In the genomic region with DNA sequence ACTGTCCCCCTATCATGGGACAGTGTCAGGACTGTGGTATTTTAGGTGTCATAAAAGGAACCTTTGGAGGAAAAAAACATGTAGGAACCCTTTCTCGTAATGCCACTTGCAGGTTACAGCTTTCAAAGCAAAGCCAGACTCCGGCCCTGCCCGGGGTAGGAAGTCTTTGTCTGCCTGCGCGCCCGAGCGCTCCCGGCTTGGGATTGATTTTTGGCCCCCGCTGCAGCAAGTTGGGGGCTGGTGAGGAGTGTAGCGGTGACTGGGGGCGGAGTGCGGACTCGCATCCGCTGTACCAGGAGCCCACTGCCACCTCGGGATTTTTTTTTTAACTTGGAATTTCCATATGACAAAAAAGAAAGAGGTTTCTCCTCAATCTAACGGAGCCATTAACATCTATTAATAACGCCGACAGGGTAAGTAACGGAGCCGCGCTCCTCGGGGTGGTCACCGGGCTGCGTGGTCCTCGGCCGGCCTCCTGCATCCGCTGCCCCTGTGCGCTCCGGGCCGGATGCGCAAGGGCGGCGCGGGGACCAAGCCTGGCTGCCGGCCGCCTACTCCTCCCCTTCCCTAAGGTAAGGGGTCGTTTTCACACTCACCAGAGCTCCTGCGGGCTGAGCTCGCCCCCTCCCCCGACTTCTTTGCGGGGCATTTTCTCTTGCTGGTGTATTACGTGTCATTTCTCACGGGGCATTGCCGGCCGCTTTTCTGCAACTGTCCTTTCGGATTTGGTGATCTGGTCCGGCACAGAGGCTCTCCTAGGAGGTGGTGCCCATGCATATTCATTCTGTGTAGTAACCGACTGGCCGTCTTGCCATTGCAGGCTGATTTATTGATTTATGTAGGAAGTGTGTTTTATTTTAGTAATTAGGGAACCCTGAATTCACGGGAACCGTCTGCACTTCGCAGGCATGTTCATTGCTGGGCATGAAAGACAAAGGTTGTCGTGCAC, we compare ENCODE assay signal across 10 cellular contexts.
DNase-seq lines count a peak whose midpoint lies in the region; ATAC-seq and TF ChIP-seq lines count a peak whose summit lies in the region.
"Had no signal": no experiment of that assay in that cellular context is flagged by ENCODE, and none has a peak within 500 bp of the region (broad histone marks: within the 10 kb centered on the region; RNA-seq: fewer than 3 reads in every experiment).

No MANE protein-coding gene starts in this region.

- H3K9me3 Mint-ChIP-seq in endodermal cell (no peaks in the 10 kb centered on the region), nephron (no peaks in the 10 kb centered on the region), CD14-positive monocyte (peaks cover 0 to 6% (median 2%) of the 10 kb centered on the region in 7 donors)

- no peaks in the 10 kb centered on the region for H3K79me2 ChIP-seq in OCI-LY7 (ENCODE audit: insufficient read depth, low read depth, low read length)

- no TSS peak for BruUV-seq in OCI-LY7 (replicated peaks; lab: Mats Ljungman, UMichigan)

- peak overlapping the region; percentile 64 for H3K4me3 ChIP-seq in AG10803 (ENCODE audit: low read length)
- peak overlapping the region; percentile 72 for H3K4me3 ChIP-seq in endodermal cell (ENCODE audit: low read length)
- H3K4me3 ChIP-seq in OCI-LY7 (ENCODE audit: low read depth, low read length, poor library complexity, severe bottlenecking) = no peak overlapping the region

- POLR2A ChIA-PET in OCI-LY7 (lab: Charles Lee) = no interaction called here

- H3K4me1 Mint-ChIP-seq in endodermal cell (peaks cover 11% of the 10 kb centered on the region), nephron (peaks cover 28% of the 10 kb centered on the region), CD14-positive monocyte (peaks cover 4% of the 10 kb centered on the region)

- H3K27ac ChIP-seq in endodermal cell (ENCODE audit: low read depth, low read length) (peak overlapping the region; percentile 5), OCI-LY7 (ENCODE audit: low read depth, low read length, poor library complexity, severe bottlenecking) (no peak overlapping the region)
- H3K27ac ChIP-seq: epithelial cell of prostate had no signal

- H3K9me2 ChIP-seq in OCI-LY7 (ENCODE audit: insufficient read depth, low read length) = no peaks in the 10 kb centered on the region

- TF ChIP-seq CTCF in AG10803 (conservative IDR thresholded peaks at IDR 0.05; ENCODE audit: low read length) (no peak), endodermal cell (conservative IDR thresholded peaks at IDR 0.05) (no peak), nephron (IDR thresholded peaks at IDR 0.05; ENCODE audit: unreplicated experiment in 3 of 3) (no peak), OCI-LY7 (conservative IDR thresholded peaks at IDR 0.05; ENCODE audit: low read length) (no peak), CD14-positive monocyte (IDR thresholded peaks at IDR 0.05) (no peak)

- H3K27me3 ChIP-seq in endodermal cell (ENCODE audit: control insufficient read depth, insufficient read depth, low read length, poor library complexity, severe bottlenecking) = peaks cover 73% of the 10 kb centered on the region

- H2AFZ ChIP-seq in OCI-LY7 (ENCODE audit: low read length) = no peak overlapping the region

- intact Hi-C loops in OCI-LY7 (cut with micrococcal nuclease; ENCODE audit: unreplicated experiment) = no loop called here
- intact Hi-C loops in CD14-positive monocyte (cut with micrococcal nuclease) = no loop called here

- H4K20me1 ChIP-seq in OCI-LY7 (ENCODE audit: insufficient read depth, low read length) = no peaks in the 10 kb centered on the region

- H3K4me3 Mint-ChIP-seq in endodermal cell (peak overlapping the region; percentile 45), nephron (peak overlapping the region; percentile 63 to 75 (median 66)), CD14-positive monocyte (peak overlapping the region in 1 of 2 donors; percentile 82)

- CTCF ChIA-PET in OCI-LY7 (lab: Charles Lee; ENCODE audit: unreplicated experiment) = no interaction called here

- WGBS in endodermal cell (ENCODE audit: insufficient coverage in 1 of 2, insufficient read length in 1 of 2), 2 experiments = 6 to 7% methylated on average over 28 to 53 of the region's 53 CpGs

- DNase-seq in AG10803 (ENCODE audit: low read depth) (peak; percentile 25), endodermal cell (peak; percentile 66), OCI-LY7 (ENCODE audit: low spot score) (no peak), CD14-positive monocyte (ENCODE audit: low spot score) (no peak), HPDE6-E6E7 (ENCODE audit: extremely low spot score) (no peak)
- DNase-seq in effector CD8-positive, alpha-beta T cell (lab: John Stamatoyannopoulos, UW) = no peak
- DNase-seq: DMS 273 treated with DMSO at 0.1 percent for 48 hours had no signal

- peaks cover 36% of the 10 kb centered on the region for H3K27me3 Mint-ChIP-seq in endodermal cell (ENCODE audit: insufficient read depth)
- peaks cover 90% of the 10 kb centered on the region for H3K27me3 Mint-ChIP-seq in nephron (ENCODE audit: low read depth)
- peaks cover 45 to 65% (median 51%) of the 10 kb centered on the region in 3 donors for H3K27me3 Mint-ChIP-seq in CD14-positive monocyte (ENCODE audit: low read depth in 3 of 3)

- no peak overlapping the region for H3K9ac ChIP-seq in endodermal cell (ENCODE audit: extremely low read depth, low read length, poor library complexity, severe bottlenecking)

- no peaks in the 10 kb centered on the region for H3K9me3 ChIP-seq in endodermal cell (ENCODE audit: control insufficient read depth, low read length)
- no peaks in the 10 kb centered on the region for H3K9me3 ChIP-seq in OCI-LY7 (ENCODE audit: low read length)

- peak; percentile 47 for ATAC-seq in HG02678 (IDR thresholded peaks at IDR 0.05; ENCODE audit: unreplicated experiment)

- no peaks in the 10 kb centered on the region for H3K36me3 ChIP-seq in endodermal cell (ENCODE audit: control insufficient read depth, insufficient read depth, low read length)
- H3K36me3 ChIP-seq in OCI-LY7 (ENCODE audit: insufficient read depth, low read length) = no peaks in the 10 kb centered on the region

- H3K4me2 ChIP-seq in OCI-LY7 (ENCODE audit: low read length) = no peak overlapping the region

- H3K27ac Mint-ChIP-seq in endodermal cell (no peak overlapping the region), nephron (no peak overlapping the region), CD14-positive monocyte (no peak overlapping the region)

- peaks cover 3% of the 10 kb centered on the region for H3K4me1 ChIP-seq in endodermal cell (ENCODE audit: control insufficient read depth, insufficient read depth, low read length)
- no peaks in the 10 kb centered on the region for H3K4me1 ChIP-seq in OCI-LY7 (ENCODE audit: insufficient read depth, low read length, poor library complexity, severe bottlenecking)

- no peaks in the 10 kb centered on the region for H3K36me3 Mint-ChIP-seq in endodermal cell (ENCODE audit: low read depth)
- no peaks in the 10 kb centered on the region for H3K36me3 Mint-ChIP-seq in nephron (ENCODE audit: low read depth)
- no peaks in the 10 kb centered on the region for H3K36me3 Mint-ChIP-seq in CD14-positive monocyte

Comparison
In these comparisons a context has a peak if more than half of its experiments do, and no peak if none do; other contexts are left out.
1. DNase-seq: peak in AG10803 (single experiment) and endodermal cell (single experiment); none in effector CD8-positive, alpha-beta T cell (single experiment), OCI-LY7 (single experiment), CD14-positive monocyte (single experiment) and HPDE6-E6E7 (single experiment).